ENCODE assay signal across 8 cellular contexts in genomic region chr11:57639321-57640067, GRCh38. TPM values are rescaled to one million over a fixed set of nuclear protein-coding genes. Genes with fewer than 3 reads are reported as not detected.
DNase-seq lines count a peak whose midpoint lies in the region; ATAC-seq and TF ChIP-seq lines count a peak whose summit lies in the region.

No MANE protein-coding gene starts in this region.

- H3K4me1 ChIP-seq in HUES48 (ENCODE audit: control insufficient read depth, insufficient read depth, low read length) (peaks cover 45% of the 10 kb centered on the region), left lung (peaks cover 19 to 38% of the 10 kb centered on the region in 2 donors), uterus (peaks cover 0 to 14% of the 10 kb centered on the region in 2 donors)

- CTCF ChIA-PET in AG04449 (lab: Yijun Ruan, JAX): interaction anchor here (0.5 to 11.5 kb wide), 27 partner anchors 9 to 799 kb away, joined by 3 to 306 read pairs (median 10); partner anchors contain the start of genes CLP1, RTN4RL2, SLC43A1 and TIMM10

- no peak for DNase-seq in AG04449 (ENCODE audit: low read depth, low spot score)
- peak; percentile 26 for DNase-seq in astrocyte of the cerebellum (ENCODE audit: low read depth)
- DNase-seq in left lung: no peak
- DNase-seq in uterus: peak in 1 of 2 donors; percentile 29
- no peak for DNase-seq in putamen (ENCODE audit: low spot score)
- no peak for DNase-seq in stimulated activated naive CD4-positive, alpha-beta T cell treated with Interleukin-2 at 50 U/mL for 16 hours (lab: John Stamatoyannopoulos, UW)

- ATAC-seq in left lung (peak; percentile 1), GM18519 (IDR thresholded peaks at IDR 0.05; ENCODE audit: low FRiP score, unreplicated experiment) (no peak)

- H3K27me3 ChIP-seq in HUES48 (ENCODE audit: control insufficient read depth, insufficient read depth, low read length) (no peaks in the 10 kb centered on the region), left lung (peaks cover 0 to 36% of the 10 kb centered on the region in 2 donors), uterus (no peaks in the 10 kb centered on the region)

- POLR2A ChIA-PET in AG04449 (lab: Yijun Ruan, JAX): interaction anchor here (0.6 to 2.7 kb wide), 4 partner anchors 9 to 124 kb away, joined by 3 to 12 read pairs (median 6); partner anchors contain the start of genes SLC43A1 and UBE2L6

- H3K4me3 ChIP-seq in AG04449 (ENCODE audit: low read depth, low read length) (peak overlapping the region; percentile 97), HUES48 (ENCODE audit: low read depth, low read length) (peak overlapping the region; percentile 100), astrocyte of the cerebellum (ENCODE audit: low read depth, low read length) (peak overlapping the region; percentile 99), left lung (peak overlapping the region; percentile 62 to 65), uterus (peak overlapping the region; percentile 66 to 76)

- H3K36me3 ChIP-seq in HUES48 (ENCODE audit: control insufficient read depth, insufficient read depth, low read length): peaks cover 41% of the 10 kb centered on the region
- H3K36me3 ChIP-seq in left lung: no peaks in the 10 kb centered on the region
- no peaks in the 10 kb centered on the region for H3K36me3 ChIP-seq in uterus

- in situ Hi-C loops in astrocyte of the cerebellum (cut with HindIII; ENCODE audit: low sequenced_read_pairs): no loop called here

- TF ChIP-seq CTCF in AG04449 (IDR thresholded peaks at IDR 0.05; ENCODE audit: insufficient read depth, low read length, missing control alignments): peak; percentile 2
- peak; percentile 25 for TF ChIP-seq CTCF in astrocyte of the cerebellum (IDR thresholded peaks at IDR 0.05; ENCODE audit: low read depth, low read length, missing control alignments)
- TF ChIP-seq CTCF in left lung (IDR thresholded peaks at IDR 0.05): no peak
- TF ChIP-seq CTCF in uterus (IDR thresholded peaks at IDR 0.05): no peak

- intact Hi-C loops in left lung (cut with DNase I): loop anchor here in 1 of 2 donors (5.0 kb wide), 1 partner anchor 72 kb away; the partner anchor contains the start of gene UBE2L6
- intact Hi-C loops in uterus (cut with DNase I; ENCODE audit: low total_unique reads): loop anchor here (5.0 to 10.0 kb wide), 2 partner anchors 45 to 72 kb away; partner anchors contain the start of genes SERPING1 and UBE2L6

- H3K9me3 ChIP-seq in HUES48 (ENCODE audit: control insufficient read depth, insufficient read depth, low read length) (no peaks in the 10 kb centered on the region), left lung (no peaks in the 10 kb centered on the region), uterus (no peaks in the 10 kb centered on the region)

- TF ChIP-seq POLR2A in uterus (IDR thresholded peaks at IDR 0.05): no peak

- H3K27ac ChIP-seq in HUES48 (ENCODE audit: low read depth, low read length) (peak overlapping the region; percentile 99), left lung (peak overlapping the region in 1 of 2 donors; percentile 45), uterus (peak overlapping the region; percentile 93 to 95)

- peak overlapping the region; percentile 99 for H3K9ac ChIP-seq in HUES48 (ENCODE audit: low read depth, low read length)

RNA-seq across cellular contexts. Expression of gene YPEL4, which starts 10.2 kb away (rescaled TPM):
- 1 to 10 TPM; 1.2 to 2.3 TPM for total RNA-seq in left lung
- 1 to 10 TPM in 3 of 4 donors, under 1 TPM in 1; 0.26 to 7.6 (median 2.7) TPM for total RNA-seq in uterus

RNA-seq across cellular contexts. Expression of gene CLP1, which starts 18.1 kb away (rescaled TPM):
- total RNA-seq in left lung (10 to 100 TPM; 10.1 to 13.1 TPM), uterus (10 to 100 TPM in 2 of 4 donors, 1 to 10 TPM in 2; 3.1 to 24.4 (median 12.2) TPM)

RNA-seq across cellular contexts. Expression of gene ZDHHC5, which starts 28.4 kb away (rescaled TPM):
- total RNA-seq in left lung (10 to 100 TPM; 69.9 to 83.6 TPM), uterus (10 to 100 TPM; 27.2 to 50.6 (median 34.6) TPM)

RNA-seq across cellular contexts. Expression of gene SERPING1, which starts 42.0 kb away (rescaled TPM):
- total RNA-seq in left lung: 100 to 1,000 TPM; 195 to 329 TPM
- total RNA-seq in uterus: 100 to 1,000 TPM in 3 of 4 donors, 10 to 100 TPM in 1; 39.3 to 742 (median 362) TPM

Comparison
In these comparisons a context has a peak if more than half of its experiments do, and no peak if none do; other contexts are left out.
1. CTCF ChIP-seq: peak in AG04449 (single experiment) and astrocyte of the cerebellum (single experiment); none in left lung (0 of 2) and uterus (0 of 4).
2. Peak in every context shown above with its lines, with median percentiles within 50 percentile points of each other: H3K4me3 ChIP-seq.